20 cellular contexts compared by ENCODE assay signal in the genomic region with DNA sequence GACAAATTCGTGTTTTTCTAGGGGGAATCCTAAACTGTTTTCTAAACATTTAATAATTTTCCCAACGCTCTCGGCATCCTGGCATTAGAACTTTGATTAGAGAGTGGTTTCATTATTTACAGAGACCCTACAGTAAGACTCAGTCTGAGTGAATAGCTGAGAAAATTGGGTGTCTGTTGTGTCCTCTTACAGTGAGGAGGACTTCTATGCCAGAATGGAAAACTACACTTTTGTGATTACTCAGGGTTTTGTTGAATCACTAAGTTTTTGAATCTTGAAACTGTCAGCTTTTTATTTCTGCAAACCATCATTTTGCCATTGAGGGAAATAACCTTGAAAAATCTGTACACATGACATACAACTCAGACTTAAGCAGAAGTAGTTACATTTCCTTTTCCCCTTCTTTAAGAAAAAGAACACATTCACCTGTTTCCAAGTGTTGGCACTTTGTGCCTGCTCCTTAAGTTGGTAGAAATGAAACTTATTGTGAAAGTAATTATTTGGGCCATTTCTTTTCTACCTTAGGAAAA.
"Had no signal": no experiment of that assay in that cellular context is flagged by ENCODE, and none has a peak within 500 bp of the region (broad histone marks: within the 10 kb centered on the region; RNA-seq: fewer than 3 reads in every experiment).

No MANE protein-coding gene starts in this region.

- H3K27me3 ChIP-seq: esophagus muscularis mucosa, gastrocnemius medialis, heart right ventricle, neural progenitor cell, ovary, transverse colon had no signal

- H3K9me3 ChIP-seq: esophagus muscularis mucosa, gastrocnemius medialis, heart right ventricle, ovary, thoracic aorta, transverse colon had no signal

- H3K4me3 ChIP-seq: esophagus muscularis mucosa, gastrocnemius medialis, heart right ventricle, neural progenitor cell, ovary, thoracic aorta, transverse colon had no signal

- H3K9ac ChIP-seq: neural progenitor cell had no signal

- DNase-seq: effector memory CD8-positive, alpha-beta T cell; gastrocnemius medialis; heart right ventricle; islet precursor cell; mammary epithelial cell; nucleus accumbens; ovary; right cardiac atrium; small intestine; stimulated activated CD4-positive, alpha-beta T cell treated with anti-CD3 and anti-CD28 coated beads, Interleukin-12 subunit alpha, Interleukin-12 subunit beta, amount 100 ng/mL, for 4 hours; transverse colon had no signal

- H3K4me1 Mint-ChIP-seq: mesothelial cell of epicardium had no signal

- H3K4me3 Mint-ChIP-seq: effector memory CD8-positive, alpha-beta T cell; mesothelial cell of epicardium; natural killer cell treated with Interleukin-12 subunit alpha and Interleukin-12 subunit beta and Interleukin-15 and Interleukin-18, amount 100 ng/mL, for 72 hours; neural progenitor cell; stimulated activated naive CD8-positive, alpha-beta T cell treated with anti-CD3 and anti-CD28 coated beads, Interleukin-15, Interleukin-2, amounts not matched to agents 100 ng/mL and 50 ng/mL, for 24 hours had no signal

- H3K27ac ChIP-seq: epithelial cell of prostate, esophagus muscularis mucosa, gastrocnemius medialis, heart right ventricle, neural progenitor cell, ovary, thoracic aorta, transverse colon had no signal

- ATAC-seq: effector memory CD8-positive, alpha-beta T cell; gastrocnemius medialis; heart right ventricle; left lobe of liver; natural killer cell treated with Interleukin-12 subunit alpha and Interleukin-12 subunit beta and Interleukin-15 and Interleukin-18, amount 100 ng/mL, for 72 hours; right cardiac atrium had no signal

- H2AFZ ChIP-seq: neural progenitor cell had no signal

- FAIRE-seq: small intestine had no signal

- H3K36me3 Mint-ChIP-seq: mesothelial cell of epicardium; natural killer cell treated with Interleukin-12 subunit alpha and Interleukin-12 subunit beta and Interleukin-15 and Interleukin-18, amount 100 ng/mL, for 72 hours; neural progenitor cell had no signal

- H3K27ac Mint-ChIP-seq: effector memory CD8-positive, alpha-beta T cell; mesothelial cell of epicardium; natural killer cell treated with Interleukin-12 subunit alpha and Interleukin-12 subunit beta and Interleukin-15 and Interleukin-18, amount 100 ng/mL, for 72 hours; neural progenitor cell; progenitor cell of endocrine pancreas had no signal

- H3K36me3 ChIP-seq: esophagus muscularis mucosa, gastrocnemius medialis, heart right ventricle, neural progenitor cell, ovary, thoracic aorta, transverse colon had no signal

- H3K4me2 ChIP-seq: neural progenitor cell had no signal

- H3K9me3 Mint-ChIP-seq: effector memory CD8-positive, alpha-beta T cell; mesothelial cell of epicardium; neural progenitor cell had no signal

- H3K27me3 Mint-ChIP-seq: progenitor cell of endocrine pancreas; stimulated activated naive CD8-positive, alpha-beta T cell treated with anti-CD3 and anti-CD28 coated beads, Interleukin-15, Interleukin-2, amounts not matched to agents 100 ng/mL and 50 ng/mL, for 24 hours had no signal

- H3K4me1 ChIP-seq: esophagus muscularis mucosa, gastrocnemius medialis, neural progenitor cell had no signal
